Comparison of ENCODE assay signal across 8 cellular contexts in the genomic region with DNA sequence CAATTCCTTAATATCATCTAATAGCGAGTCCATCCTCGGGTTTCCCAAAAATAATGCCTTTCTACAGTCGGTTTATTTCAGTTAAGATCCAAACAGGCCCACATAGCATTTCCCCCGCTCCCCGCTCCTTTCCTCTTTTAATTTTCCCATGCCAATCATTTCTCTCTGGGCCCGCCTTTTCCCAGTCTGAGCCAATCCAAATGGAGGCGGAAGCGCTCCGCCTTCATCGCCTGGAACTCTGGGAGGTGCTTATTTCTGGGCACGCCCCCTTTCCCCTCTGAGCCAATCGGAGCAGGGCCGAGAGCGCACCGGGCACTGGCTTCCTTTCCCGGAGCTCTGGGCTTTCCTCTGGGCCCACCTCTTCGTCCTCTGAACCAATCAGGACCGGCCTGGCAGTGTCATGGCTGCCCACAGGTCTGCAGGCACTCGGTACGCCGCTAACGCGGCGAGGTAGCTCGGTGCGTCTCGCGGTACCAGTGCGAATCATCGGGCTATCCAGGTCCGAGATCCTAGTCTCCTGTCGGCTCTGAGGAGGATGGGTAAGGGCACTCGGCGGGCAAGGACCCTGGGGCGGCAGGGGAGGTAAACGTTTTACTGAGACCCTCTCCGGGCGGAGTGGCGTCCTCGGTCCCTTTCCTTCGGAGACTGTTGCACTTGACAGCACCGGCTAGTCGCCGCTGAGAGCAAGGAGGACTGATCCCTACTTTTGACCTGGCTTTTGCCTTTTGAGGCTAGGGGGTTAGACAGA. TPM values are rescaled to one million over a fixed set of nuclear protein-coding genes. Genes with fewer than 3 reads are reported as not detected.
DNase-seq lines count a peak whose midpoint lies in the region; ATAC-seq and TF ChIP-seq lines count a peak whose summit lies in the region.
"Not testable (repeated sequence)": the region's sequence is repeated elsewhere in the genome, so short reads cannot be mapped to it uniquely, and the experiment has no call there.

A gene with protein sequence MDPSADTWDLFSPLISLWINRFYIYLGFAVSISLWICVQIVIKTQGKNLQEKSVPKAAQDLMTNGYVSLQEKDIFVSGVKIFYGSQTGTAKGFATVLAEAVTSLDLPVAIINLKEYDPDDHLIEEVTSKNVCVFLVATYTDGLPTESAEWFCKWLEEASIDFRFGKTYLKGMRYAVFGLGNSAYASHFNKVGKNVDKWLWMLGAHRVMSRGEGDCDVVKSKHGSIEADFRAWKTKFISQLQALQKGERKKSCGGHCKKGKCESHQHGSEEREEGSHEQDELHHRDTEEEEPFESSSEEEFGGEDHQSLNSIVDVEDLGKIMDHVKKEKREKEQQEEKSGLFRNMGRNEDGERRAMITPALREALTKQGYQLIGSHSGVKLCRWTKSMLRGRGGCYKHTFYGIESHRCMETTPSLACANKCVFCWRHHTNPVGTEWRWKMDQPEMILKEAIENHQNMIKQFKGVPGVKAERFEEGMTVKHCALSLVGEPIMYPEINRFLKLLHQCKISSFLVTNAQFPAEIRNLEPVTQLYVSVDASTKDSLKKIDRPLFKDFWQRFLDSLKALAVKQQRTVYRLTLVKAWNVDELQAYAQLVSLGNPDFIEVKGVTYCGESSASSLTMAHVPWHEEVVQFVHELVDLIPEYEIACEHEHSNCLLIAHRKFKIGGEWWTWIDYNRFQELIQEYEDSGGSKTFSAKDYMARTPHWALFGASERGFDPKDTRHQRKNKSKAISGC (plus strand): TSS at position 390 of the 748 bp plus-strand sequence. CDS start 146 bp downstream, at position 536.

- H3K4me3 ChIP-seq in ovary: peak within 1 kb of the TSS; percentile 75
- H3K4me3 ChIP-seq in thyroid gland (replicated peaks in 1 of 3): peak within 1 kb of the TSS; percentile 49 to 75 (median 65)

- TF ChIP-seq POLR2A in GM10847 (IDR thresholded peaks at IDR 0.05; ENCODE audit: extremely low read depth, insufficient read length) (peak; percentile 88), ovary (IDR thresholded peaks at IDR 0.05) (peak; percentile 21), thyroid gland (IDR thresholded peaks at IDR 0.05) (peak; percentile 36 to 82)

- H3K9me3 ChIP-seq in ovary, thyroid gland: not testable (repeated sequence)

- WGBS in ovary, 3 donors: 0 to 1% (median 1%) methylated on average over 36 to 44 of the region's 44 CpGs
- WGBS in thyroid gland, 2 donors: 0% methylated on average over 23 to 29 of the region's 44 CpGs

- not testable (repeated sequence) for H3K36me3 ChIP-seq in ovary
- peaks cover 20 to 21% of the 10 kb centered on the region in 2 donors for H3K36me3 ChIP-seq in thyroid gland

- TF ChIP-seq EP300 in ovary (IDR thresholded peaks at IDR 0.05): not testable (repeated sequence)

- DNase-seq in NCI-H1417 (lab: John Stamatoyannopoulos, UW): peak; percentile 99 to 100 (median 99)
- DNase-seq in SW 1271 (lab: John Stamatoyannopoulos, UW): peak; percentile 93 to 95
- peak; percentile 95 for DNase-seq in activated naive CD8-positive, alpha-beta T cell treated with anti-CD3 and anti-CD28 coated beads, Interleukin-2, amount 50 U/mL, for 16 hours (ENCODE audit: low read depth, low spot score)
- DNase-seq in Right ventricle myocardium inferior (ENCODE audit: missing footprints): peak; percentile 98
- DNase-seq in ovary: peak; percentile 97 to 99 (median 99)
- peak; percentile 99 for DNase-seq in thyroid gland

- TF ChIP-seq CTCF in ovary (IDR thresholded peaks at IDR 0.05); thyroid gland (IDR thresholded peaks at IDR 0.05): not testable (repeated sequence)

- ATAC-seq in HG02759 (IDR thresholded peaks at IDR 0.05; ENCODE audit: unreplicated experiment): peak; percentile 90
- ATAC-seq in Right ventricle myocardium inferior: peak; percentile 95

- H3K27me3 ChIP-seq in ovary, thyroid gland: not testable (repeated sequence)

- not testable (repeated sequence) for H3K4me1 ChIP-seq in ovary (ENCODE audit: insufficient read depth); thyroid gland

- intact Hi-C loops in Right ventricle myocardium inferior (cut with DNase I): loop anchor here (5.0 kb wide), 1 partner anchor 154 kb away; no protein-coding TSS in a partner anchor
- intact Hi-C loops in ovary (cut with DNase I); thyroid gland (cut with DNase I): not testable (repeated sequence)

- H3K27ac ChIP-seq in ovary (peak within 1 kb of the TSS in 1 of 2 donors; percentile 65), thyroid gland (peak within 1 kb of the TSS; percentile 76 to 84 (median 82))

RNA-seq across cellular contexts. Expression of the gene that starts here (rescaled TPM):
- total RNA-seq in Right ventricle myocardium inferior (10.7 TPM), ovary (10 to 100 TPM; 17.3 to 45.6 (median 22.4) TPM), thyroid gland (10 to 100 TPM; 19.3 to 75.6 (median 38.6) TPM)
- polyA plus RNA-seq in ovary: 10 to 100 TPM; 22.3 to 25.8 TPM

Comparison
In these comparisons a context has a peak if more than half of its experiments do, and no peak if none do; other contexts are left out.
1. POLR2A ChIP-seq: peak in every context shown above with its lines; median percentile 88 in GM10847; 59 in thyroid gland; 21 in ovary.